In the genomic region with DNA sequence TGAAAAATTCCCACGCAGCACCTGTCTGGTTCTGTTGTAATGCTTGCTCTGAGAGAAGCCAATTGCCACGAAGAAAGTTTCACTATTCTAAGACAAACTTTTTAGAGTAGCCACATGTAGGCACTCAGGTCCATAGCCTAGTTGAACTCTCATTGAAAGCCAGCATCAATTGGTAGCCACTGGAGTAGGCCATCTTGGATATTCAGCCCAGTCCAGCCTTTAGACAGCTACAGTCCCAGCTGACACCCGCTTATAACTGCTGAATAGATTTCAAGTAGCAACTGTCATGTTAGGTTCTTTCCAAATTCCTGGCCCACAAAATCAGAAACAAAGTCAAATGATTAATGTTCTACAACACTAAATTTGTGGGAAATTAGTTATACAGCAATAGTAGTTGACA, we compare ENCODE assay signal across 20 cellular contexts. TPM values are rescaled to one million over a fixed set of nuclear protein-coding genes. Genes with fewer than 3 reads are reported as not detected.
DNase-seq lines count a peak whose midpoint lies in the region; ATAC-seq and TF ChIP-seq lines count a peak whose summit lies in the region.
"Had no signal": no experiment of that assay in that cellular context is flagged by ENCODE, and none has a peak within 500 bp of the region (broad histone marks: within the 10 kb centered on the region; RNA-seq: fewer than 3 reads in every experiment).

No MANE protein-coding gene starts in this region.

- no peak overlapping the region for H3K9ac ChIP-seq in mammary epithelial cell (ENCODE audit: insufficient read depth, low read length)
- H3K9ac ChIP-seq: GM23248 had no signal

- H3K27me3 ChIP-seq in mammary epithelial cell (ENCODE audit: insufficient read depth, low read length) (no peaks in the 10 kb centered on the region), tibial artery (no peaks in the 10 kb centered on the region)

- H3K4me1 Mint-ChIP-seq in MCF 10A (ENCODE audit: insufficient read depth, unreplicated experiment) = peaks cover 6% of the 10 kb centered on the region
- H3K4me1 Mint-ChIP-seq in T-cell = no peaks in the 10 kb centered on the region

- H2AFZ ChIP-seq in mammary epithelial cell (ENCODE audit: low read depth, low read length) = peak overlapping the region; percentile 56
- H2AFZ ChIP-seq: GM23248 had no signal

- no peak overlapping the region for H3K4me3 ChIP-seq in mammary epithelial cell (replicated peaks in 1 of 3; ENCODE audit: insufficient read depth in 1 of 3, low read depth in 2 of 3, low read length in 3 of 3)
- no peak overlapping the region for H3K4me3 ChIP-seq in coronary artery
- no peak overlapping the region for H3K4me3 ChIP-seq in tibial artery
- H3K4me3 ChIP-seq: A549, GM23248 had no signal

- no peak overlapping the region for H3K27ac ChIP-seq in mammary epithelial cell (ENCODE audit: insufficient read depth, low read depth, low read length)
- peak overlapping the region; percentile 21 to 40 for H3K27ac ChIP-seq in coronary artery
- H3K27ac ChIP-seq in tibial artery = peak overlapping the region; percentile 20 to 57
- H3K27ac ChIP-seq: 22Rv1, A549, C4-2B, GM23248, HL-60 had no signal

- no peaks in the 10 kb centered on the region for H3K36me3 Mint-ChIP-seq in MCF 10A (ENCODE audit: insufficient read depth, unreplicated experiment)
- H3K36me3 Mint-ChIP-seq in T-cell = peaks cover 26% of the 10 kb centered on the region

- intact Hi-C loops in mammary epithelial cell (cut with micrococcal nuclease) (no loop called here), MCF 10A (cut with micrococcal nuclease) (no loop called here), tibial artery (cut with DNase I; ENCODE audit: low total_unique reads) (no loop called here)

- H3K36me3 ChIP-seq in mammary epithelial cell (ENCODE audit: insufficient read depth, low read length) (no peaks in the 10 kb centered on the region), tibial artery (no peaks in the 10 kb centered on the region)

- H3K4me1 ChIP-seq in mammary epithelial cell (ENCODE audit: insufficient read depth, low read length) (peaks cover 6% of the 10 kb centered on the region), tibial artery (peaks cover 0 to 30% (median 3%) of the 10 kb centered on the region in 4 donors)
- H3K4me1 ChIP-seq: A549, Caco-2 had no signal

- no peaks in the 10 kb centered on the region for H4K20me1 ChIP-seq in mammary epithelial cell (ENCODE audit: insufficient read depth, low read length)

- H3K27me3 Mint-ChIP-seq in MCF 10A (ENCODE audit: insufficient read depth, unreplicated experiment) (no peaks in the 10 kb centered on the region), T-cell (no peaks in the 10 kb centered on the region)
- H3K27me3 Mint-ChIP-seq: CD4-positive, alpha-beta T cell had no signal

- H3K4me2 ChIP-seq in mammary epithelial cell (ENCODE audit: insufficient read depth, low read depth, low read length) = no peak overlapping the region
- H3K4me2 ChIP-seq: A549 had no signal

- H3K9me3 ChIP-seq in mammary epithelial cell (replicated peaks; ENCODE audit: insufficient read depth, low read length) (no peaks in the 10 kb centered on the region), tibial artery (peaks cover 0 to 7% (median 0%) of the 10 kb centered on the region in 3 donors)
- H3K9me3 ChIP-seq: Caco-2 had no signal

- H3K9me3 Mint-ChIP-seq in MCF 10A (ENCODE audit: unreplicated experiment) (peaks cover 9% of the 10 kb centered on the region), T-cell (peaks cover 0 to 6% (median 0%) of the 10 kb centered on the region in 3 donors)

- in situ Hi-C loops in mammary epithelial cell (cut with MboI; ENCODE audit: low sequenced_read_pairs in 2 of 2) = no loop called here

- CTCF ChIA-PET in mammary epithelial cell (lab: Charles Lee; ENCODE audit: low non-redundant PET) (no interaction called here), MCF 10A (lab: Yijun Ruan, JAX) (no interaction called here), T-cell (lab: Charles Lee) (no interaction called here)

- H3K4me3 Mint-ChIP-seq in MCF 10A (ENCODE audit: unreplicated experiment) = no peak overlapping the region
- H3K4me3 Mint-ChIP-seq in T-cell = no peak overlapping the region
- H3K4me3 Mint-ChIP-seq: CD4-positive, alpha-beta T cell; HFFc6 had no signal

- ATAC-seq in T-cell (replicated peaks in 1 of 4) = no peak
- ATAC-seq: A549 had no signal

- H3K79me2 ChIP-seq in mammary epithelial cell (ENCODE audit: insufficient read depth, low read length) = no peaks in the 10 kb centered on the region

- H3K27ac Mint-ChIP-seq in MCF 10A (ENCODE audit: low read depth, unreplicated experiment) (no peak overlapping the region), T-cell (no peak overlapping the region)
- H3K27ac Mint-ChIP-seq: CD4-positive, alpha-beta T cell; HFFc6 had no signal

- POLR2A ChIA-PET in MCF 10A (lab: Yijun Ruan, JAX) = no interaction called here
- POLR2A ChIA-PET in T-cell (lab: Charles Lee) = no interaction called here

- WGBS in mammary epithelial cell (ENCODE audit: low coverage, missing lambda C conversion rate) = 100% methylated on average over 3 of the region's 3 CpGs

- BruUV-seq in mammary epithelial cell (replicated peaks; lab: Mats Ljungman, UMichigan) (no TSS peak), MCF 10A (replicated peaks; lab: Mats Ljungman, UMichigan) (no TSS peak)

- DNase-seq in mammary epithelial cell (no peak), MCF 10A (ENCODE audit: unreplicated experiment) (no peak), coronary artery (ENCODE audit: low spot score) (no peak), tibial artery (no peak), T-cell (no peak), UCSD-AML1 (lab: John Stamatoyannopoulos, UW; ENCODE audit: unreplicated experiment) (no peak), glomerular visceral epithelial cell (ENCODE audit: extremely low spot score) (no peak)
- DNase-seq: AML-193; Caco-2; CD4-positive, alpha-beta T cell; DMS153; DMS79; GDM1; GM23248; HCEC 1CT; HFFc6 had no signal

- TF ChIP-seq CTCF in mammary epithelial cell (conservative IDR thresholded peaks at IDR 0.05 in 1 of 2, IDR thresholded peaks at IDR 0.05 in 1 of 2; ENCODE audit: extremely low read depth in 1 of 2, insufficient read depth in 1 of 2, low read depth in 1 of 2, low read length in 2 of 2) = no peak
- no peak for TF ChIP-seq CTCF in MCF 10A (IDR thresholded peaks at IDR 0.05; ENCODE audit: unreplicated experiment)
- TF ChIP-seq CTCF in coronary artery (IDR thresholded peaks at IDR 0.05) = no peak
- TF ChIP-seq CTCF in tibial artery (IDR thresholded peaks at IDR 0.05) = no peak

- dilution Hi-C loops in mammary epithelial cell (cut with HindIII; ENCODE audit: low sequenced_read_pairs) = no loop called here

RNA-seq across cellular contexts. Expression of a gene that starts 31.6 kb away (rescaled TPM):
- under 1 TPM; 0.28 to 0.67 TPM for total RNA-seq in mammary epithelial cell
- polyA plus RNA-seq in mammary epithelial cell = 0.06 TPM
- 0.36 TPM for polyA minus RNA-seq in mammary epithelial cell
- total RNA-seq in MCF 10A (2022) = 1.2 and 1.3 TPM in 2 replicates
- 10 to 100 TPM in 1 of 5 donors, 1 to 10 TPM in 4; 6.3 to 11.4 (median 8.6) TPM for total RNA-seq in T-cell
